In genomic region chr22:38802671-38803121, GRCh38 we compare ENCODE assay signal across 10 cellular contexts. TPM values are rescaled to one million over a fixed set of nuclear protein-coding genes. Genes with fewer than 3 reads are reported as not detected.
DNase-seq lines count a peak whose midpoint lies in the region; ATAC-seq, FAIRE-seq and TF ChIP-seq lines count a peak whose summit lies in the region.
"Had no signal": no experiment of that assay in that cellular context is flagged by ENCODE, and none has a peak within 500 bp of the region (broad histone marks: within the 10 kb centered on the region; RNA-seq: fewer than 3 reads in every experiment).

No MANE protein-coding gene starts in this region.

- H3K9ac ChIP-seq in colonic mucosa (ENCODE audit: low read depth in 2 of 2, low read length in 2 of 2): no peak overlapping the region

- no peaks in the 10 kb centered on the region for H3K27me3 ChIP-seq in colonic mucosa
- no peaks in the 10 kb centered on the region for H3K27me3 ChIP-seq in right lobe of liver

- intact Hi-C loops in colonic mucosa (cut with DNase I): no loop called here
- intact Hi-C loops in right lobe of liver (cut with DNase I): no loop called here

- TF ChIP-seq POLR2A in right lobe of liver (IDR thresholded peaks at IDR 0.05): no peak
- no peak for TF ChIP-seq POLR2A in GM12891 (IDR thresholded peaks at IDR 0.05; ENCODE audit: low read depth, low read length)

- no peak for TF ChIP-seq CTCF in AG09309 (IDR thresholded peaks at IDR 0.05; ENCODE audit: control insufficient read depth, insufficient read depth, low read depth, low read length, missing control alignments)
- no peak for TF ChIP-seq CTCF in colonic mucosa (IDR thresholded peaks at IDR 0.05)
- TF ChIP-seq CTCF in right lobe of liver (IDR thresholded peaks at IDR 0.05): no peak

- H3K4me3 ChIP-seq in AG09309 (ENCODE audit: control insufficient read depth, low read depth, low read length) (no peak overlapping the region), colonic mucosa (no peak overlapping the region), right lobe of liver (no peak overlapping the region)

- 28% methylated on average over 7 of the region's 10 CpGs for WGBS in right lobe of liver (ENCODE audit: insufficient coverage, low coverage, low lambda C conversion rate, missing lambda C conversion rate)

- FAIRE-seq in GM12891 (lab: Jason Lieb, UNC): no peak
- FAIRE-seq: endothelial cell of umbilical vein had no signal

- H3K27ac ChIP-seq in colonic mucosa: no peak overlapping the region
- no peak overlapping the region for H3K27ac ChIP-seq in right lobe of liver

- H3K4me1 ChIP-seq in colonic mucosa (no peaks in the 10 kb centered on the region), right lobe of liver (no peaks in the 10 kb centered on the region)

- no peaks in the 10 kb centered on the region for H3K36me3 ChIP-seq in colonic mucosa
- no peaks in the 10 kb centered on the region for H3K36me3 ChIP-seq in right lobe of liver

- DNase-seq in AG09309 (ENCODE audit: low read depth): peak; percentile 92
- DNase-seq in LoVo (ENCODE audit: low spot score): peak; percentile 82
- peak; percentile 28 for DNase-seq in colonic mucosa
- no peak for DNase-seq in right lobe of liver
- no peak for DNase-seq in GM19240 (ENCODE audit: insufficient read length, low spot score)
- DNase-seq in GM12891 (ENCODE audit: insufficient read length, low spot score): no peak
- no peak for DNase-seq in NOMO-1 (lab: John Stamatoyannopoulos, UW; ENCODE audit: unreplicated experiment in 2 of 2)

- ATAC-seq in right lobe of liver (peak; percentile 38 to 84 (median 58)), GM21528 (IDR thresholded peaks at IDR 0.05; ENCODE audit: low FRiP score, unreplicated experiment) (no peak)
- ATAC-seq: activated CD4-positive, CD25-positive, alpha-beta regulatory T cell treated with anti-CD3 and anti-CD28 coated beads, Interleukin-2, amount 50 U/mL, for 24 hours had no signal

- no peaks in the 10 kb centered on the region for H3K9me3 ChIP-seq in colonic mucosa
- no peaks in the 10 kb centered on the region for H3K9me3 ChIP-seq in right lobe of liver

TF ChIP-seq in GM12891, 5 proteins besides CTCF, POLR2A, EP300 and RAD21:
- no peak for TF ChIP-seq POLR2AphosphoS5 (IDR thresholded peaks at IDR 0.05; ENCODE audit: low read depth, low read length)
- TF ChIP-seq POU2F2 (IDR thresholded peaks at IDR 0.05; ENCODE audit: low read depth, low read length): no peak
- no peak for TF ChIP-seq TAF1 (IDR thresholded peaks at IDR 0.05; ENCODE audit: low read depth, low read length)
- no peak for TF ChIP-seq SPI1 (IDR thresholded peaks at IDR 0.05; ENCODE audit: low read depth, low read length)
- TF ChIP-seq PAX5 (IDR thresholded peaks at IDR 0.05; ENCODE audit: insufficient read depth, low read length, severe bottlenecking): no peak

RNA-seq across cellular contexts. Expression of gene DNAL4, which starts 8.8 kb away (rescaled TPM):
- total RNA-seq in colonic mucosa: 10 to 100 TPM; 15.8 to 17.8 TPM
- total RNA-seq in right lobe of liver: 1 to 10 TPM; 2.0 to 6.2 (median 5.1) TPM
- polyA plus RNA-seq in GM12891 (2012; ENCODE audit: low read depth, missing spikeins): 6.6 TPM

RNA-seq across cellular contexts. Expression of gene NPTXR, which starts 41.1 kb away (rescaled TPM):
- total RNA-seq in colonic mucosa: 1 to 10 TPM in 1 of 2 donors, under 1 TPM in 1; 0.82 to 2.0 TPM
- total RNA-seq in right lobe of liver: under 1 TPM; 0.18 to 0.68 (median 0.28) TPM
- 0.08 TPM for polyA plus RNA-seq in GM12891 (2012; ENCODE audit: low read depth, missing spikeins)

RNA-seq across cellular contexts. Expression of gene SUN2, which starts 46.9 kb away (rescaled TPM):
- total RNA-seq in colonic mucosa (100 to 1,000 TPM; 106 to 123 TPM), right lobe of liver (100 to 1,000 TPM; 104 to 174 (median 144) TPM)
- 42.1 TPM for polyA plus RNA-seq in GM12891 (2012; ENCODE audit: low read depth, missing spikeins)

Comparison
In these comparisons a context has a peak if more than half of its experiments do, and no peak if none do; other contexts are left out.
1. DNase-seq: peak in AG09309 (single experiment), LoVo (single experiment) and colonic mucosa (single experiment); none in right lobe of liver (0 of 3), GM19240 (single experiment), GM12891 (single experiment) and NOMO-1 (0 of 2).